ENCODE assay signal across 26 cellular contexts in genomic region chr10:67836491-67836890, GRCh38. TPM values are rescaled to one million over a fixed set of nuclear protein-coding genes. Genes with fewer than 3 reads are reported as not detected.
DNase-seq lines count a peak whose midpoint lies in the region; ATAC-seq and TF ChIP-seq lines count a peak whose summit lies in the region.
"Had no signal": no experiment of that assay in that cellular context is flagged by ENCODE, and none has a peak within 500 bp of the region (broad histone marks: within the 10 kb centered on the region; RNA-seq: fewer than 3 reads in every experiment).

No MANE protein-coding gene starts in this region.

- H3K4me3 ChIP-seq in Loucy (ENCODE audit: low read length, poor library complexity, severe bottlenecking) (peak overlapping the region; percentile 58), SU-DHL-6 (ENCODE audit: insufficient read depth, low read length, poor library complexity, severe bottlenecking) (peak overlapping the region; percentile 56)
- H3K4me3 ChIP-seq: tibial artery had no signal

- peaks cover 7% of the 10 kb centered on the region for H3K4me1 Mint-ChIP-seq in activated T-cell treated with anti-CD3 and anti-CD28 coated beads, Interleukin-2, amount 50 U/mL, for 72 hours (ENCODE audit: low read depth)
- peaks cover 3% of the 10 kb centered on the region for H3K4me1 Mint-ChIP-seq in activated T-cell treated with anti-CD3 and anti-CD28 coated beads, Interleukin-2, amount 50 U/mL, for 4 hours (ENCODE audit: low read depth)
- H3K4me1 Mint-ChIP-seq in nephron progenitor cell: peaks cover 18% of the 10 kb centered on the region

- no peaks in the 10 kb centered on the region for H3K27me3 ChIP-seq in Loucy (ENCODE audit: insufficient read depth, low read length, poor library complexity, severe bottlenecking)
- no peaks in the 10 kb centered on the region for H3K27me3 ChIP-seq in SU-DHL-6 (ENCODE audit: low read length)
- H3K27me3 ChIP-seq: breast epithelium, ovary, tibial artery had no signal

- H3K79me2 ChIP-seq in Loucy (ENCODE audit: insufficient read depth, low read length) (no peaks in the 10 kb centered on the region), SU-DHL-6 (ENCODE audit: insufficient read depth, low read length) (peaks cover 13% of the 10 kb centered on the region)

- H3K9me2 ChIP-seq in Loucy (replicated peaks; ENCODE audit: low read depth, low read length): no peaks in the 10 kb centered on the region
- H3K9me2 ChIP-seq in SU-DHL-6 (replicated peaks; ENCODE audit: insufficient read depth, low read length): no peaks in the 10 kb centered on the region

- H2AFZ ChIP-seq in Loucy (ENCODE audit: low read length) (peak overlapping the region; percentile 76; the same call in 1 of the 2 replicates), SU-DHL-6 (ENCODE audit: low read depth, low read length, severe bottlenecking) (peak overlapping the region; percentile 1)

- H3F3A ChIP-seq in Loucy (ENCODE audit: low read depth): no peaks in the 10 kb centered on the region
- H3F3A ChIP-seq in SU-DHL-6 (ENCODE audit: insufficient read depth): peaks cover 13% of the 10 kb centered on the region; the same call in 1 of the 2 replicates

- no peak for TF ChIP-seq CTCF in Loucy (conservative IDR thresholded peaks at IDR 0.05; ENCODE audit: low read length)
- no peak for TF ChIP-seq CTCF in SU-DHL-6 (IDR thresholded peaks at IDR 0.05; ENCODE audit: insufficient read depth, low read length, poor library complexity, severe bottlenecking)
- TF ChIP-seq CTCF in nephron progenitor cell (IDR thresholded peaks at IDR 0.05): no peak

- H3K9me3 Mint-ChIP-seq in activated T-cell treated with anti-CD3 and anti-CD28 coated beads, Interleukin-2, amount 50 U/mL, for 72 hours: peaks cover 0 to under 1% of the 10 kb centered on the region in 2 donors
- peaks cover 2% of the 10 kb centered on the region for H3K9me3 Mint-ChIP-seq in activated T-cell treated with anti-CD3 and anti-CD28 coated beads, Interleukin-2, amount 50 U/mL, for 4 hours
- H3K9me3 Mint-ChIP-seq in nephron progenitor cell: peaks cover 7% of the 10 kb centered on the region
- H3K9me3 Mint-ChIP-seq: activated T-cell treated with anti-CD3 and anti-CD28 coated beads, Interleukin-2, amount 50 U/mL, for 24 hours had no signal

- H3K36me3 ChIP-seq in Loucy (ENCODE audit: insufficient read depth, low read length): no peaks in the 10 kb centered on the region
- H3K36me3 ChIP-seq in SU-DHL-6 (ENCODE audit: low read length): no peaks in the 10 kb centered on the region
- H3K36me3 ChIP-seq: breast epithelium, ovary, tibial artery, WERI-Rb-1 had no signal

- peak overlapping the region; percentile 74 for H3K4me2 ChIP-seq in Loucy (ENCODE audit: low read depth, low read length, poor library complexity, severe bottlenecking)
- H3K4me2 ChIP-seq in SU-DHL-6 (ENCODE audit: low read depth, low read length, poor library complexity, severe bottlenecking): peak overlapping the region; percentile 98

- H3K27ac Mint-ChIP-seq in activated T-cell treated with anti-CD3 and anti-CD28 coated beads, Interleukin-2, amount 50 U/mL, for 72 hours: no peak overlapping the region
- H3K27ac Mint-ChIP-seq in nephron progenitor cell: no peak overlapping the region
- H3K27ac Mint-ChIP-seq: activated CD4-positive, alpha-beta memory T cell treated with anti-CD3 and anti-CD28 coated beads for 36 hours; activated naive CD8-positive, alpha-beta T cell; activated T-cell treated with anti-CD3 and anti-CD28 coated beads, Interleukin-2, amount 50 U/mL, for 24 hours; CD8-positive, alpha-beta T cell; memory B cell; naive B cell; stimulated activated naive B cell treated with anti-CD40 and anti-IgM and Interleukin-4, amounts not matched to agents 10 μg/mL and 1 μg/mL and 100 μg/mL, for 72 hours had no signal

- H3K9ac ChIP-seq in Loucy (ENCODE audit: low read depth, low read length, poor library complexity, severe bottlenecking) (peak overlapping the region; percentile 36), SU-DHL-6 (ENCODE audit: low read length) (peak overlapping the region; percentile 27; the same call in 1 of the 2 replicates)

- 0 out of 2 replicates have a peak overlapping the region, but pooled peaks have one; percentile 1 for H3K27ac ChIP-seq in SU-DHL-6 (ENCODE audit: low read depth, low read length)
- H3K27ac ChIP-seq: breast epithelium, epithelial cell of prostate, ovary, tibial artery, WERI-Rb-1 had no signal

- no peaks in the 10 kb centered on the region for H3K36me3 Mint-ChIP-seq in activated T-cell treated with anti-CD3 and anti-CD28 coated beads, Interleukin-2, amount 50 U/mL, for 72 hours (ENCODE audit: insufficient read depth in 2 of 2)
- H3K36me3 Mint-ChIP-seq in activated T-cell treated with anti-CD3 and anti-CD28 coated beads, Interleukin-2, amount 50 U/mL, for 4 hours (ENCODE audit: insufficient read depth): no peaks in the 10 kb centered on the region
- peaks cover 9% of the 10 kb centered on the region for H3K36me3 Mint-ChIP-seq in nephron progenitor cell (ENCODE audit: low read depth)
- H3K36me3 Mint-ChIP-seq: activated CD4-positive, alpha-beta memory T cell treated with anti-CD3 and anti-CD28 coated beads for 36 hours; activated naive CD8-positive, alpha-beta T cell; CD8-positive, alpha-beta T cell; memory B cell; naive B cell; stimulated activated naive B cell treated with anti-CD40 and anti-IgM and Interleukin-4, amounts not matched to agents 10 μg/mL and 1 μg/mL and 100 μg/mL, for 72 hours had no signal

- peak overlapping the region; percentile 25 to 70 for H3K4me3 Mint-ChIP-seq in activated T-cell treated with anti-CD3 and anti-CD28 coated beads, Interleukin-2, amount 50 U/mL, for 72 hours
- H3K4me3 Mint-ChIP-seq in activated T-cell treated with anti-CD3 and anti-CD28 coated beads, Interleukin-2, amount 50 U/mL, for 4 hours: no peak overlapping the region
- H3K4me3 Mint-ChIP-seq in nephron progenitor cell: peak overlapping the region; percentile 54
- H3K4me3 Mint-ChIP-seq: activated naive CD8-positive, alpha-beta T cell; activated T-cell treated with anti-CD3 and anti-CD28 coated beads, Interleukin-2, amount 50 U/mL, for 24 hours; CD8-positive, alpha-beta T cell; memory B cell; naive B cell; stimulated activated naive B cell treated with anti-CD40 and anti-IgM and Interleukin-4, amounts not matched to agents 10 μg/mL and 1 μg/mL and 100 μg/mL, for 72 hours had no signal

- H3K4me1 ChIP-seq in Loucy (ENCODE audit: insufficient read depth, low read length, poor library complexity, severe bottlenecking): peaks cover 27% of the 10 kb centered on the region
- H3K4me1 ChIP-seq: breast epithelium, tibial artery had no signal

- DNase-seq in activated T-cell treated with anti-CD3 and anti-CD28 coated beads, Interleukin-2, amount 50 U/mL, for 72 hours: no peak
- DNase-seq in activated T-cell treated with anti-CD3 and anti-CD28 coated beads, Interleukin-2, amount 50 U/mL, for 4 hours: no peak
- DNase-seq in nephron progenitor cell (no peak), dedifferentiated amniotic fluid mesenchymal stem cell (ENCODE audit: extremely low spot score) (no peak), NOMO-1 treated with DMSO at 0.1 percent for 48 hours (lab: John Stamatoyannopoulos, UW; ENCODE audit: unreplicated experiment) (no peak)
- DNase-seq: activated CD4-positive, alpha-beta memory T cell treated with anti-CD3 and anti-CD28 coated beads for 36 hours; activated T-cell treated with anti-CD3 and anti-CD28 coated beads, Interleukin-2, amount 50 U/mL, for 24 hours; CD8-positive, alpha-beta T cell; DMS79 treated with DMSO at 0.1 percent for 48 hours; foreskin melanocyte; KBM-7; naive B cell; NCI-H1092 treated with DMSO at 0.1 percent for 48 hours; ovary; stimulated activated naive B cell treated with anti-CD40 and anti-IgM and Interleukin-4, amounts not matched to agents 10 μg/mL and 1 μg/mL and 100 μg/mL, for 72 hours; T-helper 1 cell; tibial artery; WERI-Rb-1 had no signal

- H3K9me3 ChIP-seq in Loucy (ENCODE audit: insufficient read depth, low read depth, low read length) (no peaks in the 10 kb centered on the region), SU-DHL-6 (ENCODE audit: insufficient read depth, low read length) (no peaks in the 10 kb centered on the region)
- H3K9me3 ChIP-seq: breast epithelium, ovary, tibial artery had no signal

- H4K20me1 ChIP-seq in Loucy (ENCODE audit: insufficient read depth, low read length, poor library complexity, severe bottlenecking): no peaks in the 10 kb centered on the region
- no peaks in the 10 kb centered on the region for H4K20me1 ChIP-seq in SU-DHL-6 (ENCODE audit: low read depth, low read length)

- no peaks in the 10 kb centered on the region for H3K27me3 Mint-ChIP-seq in activated T-cell treated with anti-CD3 and anti-CD28 coated beads, Interleukin-2, amount 50 U/mL, for 72 hours (ENCODE audit: low read depth)
- H3K27me3 Mint-ChIP-seq in activated T-cell treated with anti-CD3 and anti-CD28 coated beads, Interleukin-2, amount 50 U/mL, for 4 hours (ENCODE audit: low read depth): no peaks in the 10 kb centered on the region
- peaks cover 3% of the 10 kb centered on the region for H3K27me3 Mint-ChIP-seq in nephron progenitor cell (ENCODE audit: low read depth, poor library complexity)
- H3K27me3 Mint-ChIP-seq: activated CD4-positive, alpha-beta memory T cell treated with anti-CD3 and anti-CD28 coated beads for 36 hours; activated naive CD8-positive, alpha-beta T cell; activated T-cell treated with anti-CD3 and anti-CD28 coated beads, Interleukin-2, amount 50 U/mL, for 24 hours; naive B cell; stimulated activated naive B cell treated with anti-CD40 and anti-IgM and Interleukin-4, amounts not matched to agents 10 μg/mL and 1 μg/mL and 100 μg/mL, for 72 hours had no signal

- no peak for ATAC-seq in activated T-cell treated with anti-CD3 and anti-CD28 coated beads, Interleukin-2, amount 50 U/mL, for 72 hours (replicated peaks in 1 of 2)
- ATAC-seq in activated T-cell treated with anti-CD3 and anti-CD28 coated beads, Interleukin-2, amount 50 U/mL, for 4 hours: no peak
- no peak for ATAC-seq in GM19324 (IDR thresholded peaks at IDR 0.05; ENCODE audit: low FRiP score, unreplicated experiment)
- ATAC-seq: CD8-positive, alpha-beta T cell; sciatic nerve; stimulated activated naive B cell treated with anti-CD40 and anti-IgM and Interleukin-4, amounts not matched to agents 10 μg/mL and 1 μg/mL and 100 μg/mL, for 72 hours had no signal

RNA-seq across cellular contexts. Expression of gene DNAJC12, which starts 1.5 kb away (rescaled TPM):
- 10 to 100 TPM; 35.6 to 36.4 TPM for total RNA-seq in activated T-cell treated with anti-CD3 and anti-CD28 coated beads, Interleukin-2, amount 50 U/mL, for 72 hours
- under 1 TPM; 0.28 to 0.92 (median 0.84) TPM for total RNA-seq in activated T-cell treated with anti-CD3 and anti-CD28 coated beads, Interleukin-2, amount 50 U/mL, for 4 hours
- total RNA-seq: CD8-positive, alpha-beta T cell had no signal

RNA-seq across cellular contexts. Expression of gene SIRT1, which starts 48.0 kb away (rescaled TPM):
- 10 to 100 TPM; 42.6 to 46.6 TPM for total RNA-seq in activated T-cell treated with anti-CD3 and anti-CD28 coated beads, Interleukin-2, amount 50 U/mL, for 72 hours
- 10 to 100 TPM; 14.8 to 17.3 (median 15.2) TPM for total RNA-seq in activated T-cell treated with anti-CD3 and anti-CD28 coated beads, Interleukin-2, amount 50 U/mL, for 4 hours

Comparison
In these comparisons a context has a peak if more than half of its experiments do, and no peak if none do; other contexts are left out.
1. RNA of gene DNAJC12, which starts 1.5 kb away (total RNA-seq): 35.6 to 36.4 TPM in activated T-cell treated with anti-CD3 and anti-CD28 coated beads, Interleukin-2, amount 50 U/mL, for 72 hours; 0.28 to 0.92 TPM in activated T-cell treated with anti-CD3 and anti-CD28 coated beads, Interleukin-2, amount 50 U/mL, for 4 hours; every median in the first group is over 10 times any median in the second.